ENCODE assay signal across 8 cellular contexts in genomic region chr4:76208005-76208765, GRCh38. TPM values are rescaled to one million over a fixed set of nuclear protein-coding genes. Genes with fewer than 3 reads are reported as not detected.
DNase-seq lines count a peak whose midpoint lies in the region; ATAC-seq and TF ChIP-seq lines count a peak whose summit lies in the region.

No MANE protein-coding gene starts in this region.

- ATAC-seq in PC-3 (peak; percentile 82), upper lobe of right lung (peak; percentile 93), GM21528 (IDR thresholded peaks at IDR 0.05; ENCODE audit: low FRiP score, unreplicated experiment) (no peak), HG02852 (IDR thresholded peaks at IDR 0.05; ENCODE audit: unreplicated experiment) (no peak), GM18870 (IDR thresholded peaks at IDR 0.05; ENCODE audit: unreplicated experiment) (no peak)

- peak overlapping the region; percentile 73 for H3K27ac ChIP-seq in PC-3 (ENCODE audit: low read length)
- peak overlapping the region; percentile 25 for H3K27ac ChIP-seq in mesodermal cell (ENCODE audit: low read depth, low read length, severe bottlenecking)
- peak overlapping the region; percentile 97 for H3K27ac ChIP-seq in upper lobe of right lung

- intact Hi-C loops in PC-3 (cut with micrococcal nuclease) (no loop called here), upper lobe of right lung (cut with DNase I) (no loop called here)

- H3K36me3 ChIP-seq in PC-3 (ENCODE audit: low read depth, low read length) = no peaks in the 10 kb centered on the region
- H3K36me3 ChIP-seq in endocrine pancreas (ENCODE audit: control insufficient read depth, insufficient read depth, low read length) = no peaks in the 10 kb centered on the region
- peaks cover 4% of the 10 kb centered on the region for H3K36me3 ChIP-seq in mesodermal cell (ENCODE audit: control insufficient read depth, insufficient read depth, low read length)
- H3K36me3 ChIP-seq in upper lobe of right lung = no peaks in the 10 kb centered on the region

- DNase-seq in GF-D8 (lab: John Stamatoyannopoulos, UW) (peak; percentile 69), PC-3 (peak; percentile 72), upper lobe of right lung (peak; percentile 78)

- peak overlapping the region; percentile 45 for H3K9ac ChIP-seq in PC-3 (ENCODE audit: low read length)
- peak overlapping the region; percentile 27 for H3K9ac ChIP-seq in endocrine pancreas (ENCODE audit: control insufficient read depth, insufficient read depth, low read length)

- no peaks in the 10 kb centered on the region for H3F3A ChIP-seq in PC-3 (ENCODE audit: low read length, unreplicated experiment)

- H3K4me1 ChIP-seq in PC-3 (ENCODE audit: insufficient read depth, low read length) (peaks cover 42% of the 10 kb centered on the region), endocrine pancreas (ENCODE audit: control insufficient read depth, insufficient read depth, low read length) (peaks cover 46% of the 10 kb centered on the region), mesodermal cell (ENCODE audit: control insufficient read depth, insufficient read depth, low read length, poor library complexity, severe bottlenecking) (peaks cover 6% of the 10 kb centered on the region), upper lobe of right lung (peaks cover 85% of the 10 kb centered on the region)

- 0 out of 2 replicates have a peak, but pooled peaks cover 7% of the 10 kb centered on the region for H4K20me1 ChIP-seq in PC-3 (ENCODE audit: low read length)

- H3K9me3 ChIP-seq in PC-3 (ENCODE audit: low read length) (no peaks in the 10 kb centered on the region), endocrine pancreas (ENCODE audit: control insufficient read depth, low read length) (no peaks in the 10 kb centered on the region), mesodermal cell (ENCODE audit: control insufficient read depth, low read length) (no peaks in the 10 kb centered on the region), upper lobe of right lung (no peaks in the 10 kb centered on the region)

- no peak for TF ChIP-seq CTCF in PC-3 (conservative IDR thresholded peaks at IDR 0.05; ENCODE audit: low read depth, low read length)
- no peak for TF ChIP-seq CTCF in upper lobe of right lung (IDR thresholded peaks at IDR 0.05)

- no TSS peak for BruUV-seq in PC-3 (replicated peaks; lab: Mats Ljungman, UMichigan)

- CTCF ChIA-PET in PC-3 (lab: Charles Lee) = no interaction called here

- no peaks in the 10 kb centered on the region for H3K9me2 ChIP-seq in PC-3 (replicated peaks; ENCODE audit: low read length)

- peak overlapping the region; percentile 19; the same call in 1 of the 2 replicates for H2AFZ ChIP-seq in PC-3 (ENCODE audit: low read length)

- peaks cover 97% of the 10 kb centered on the region for H3K79me2 ChIP-seq in PC-3 (ENCODE audit: low read length)

- H3K4me2 ChIP-seq in PC-3 (ENCODE audit: low read length) = peak overlapping the region; percentile 87

- H3K4me3 ChIP-seq in PC-3 (ENCODE audit: low read length) (peak overlapping the region; percentile 56), endocrine pancreas (ENCODE audit: control insufficient read depth, insufficient read depth, low read length) (peak overlapping the region; percentile 72), mesodermal cell (ENCODE audit: extremely low read depth, insufficient read depth, low read length, poor library complexity, severe bottlenecking) (no peak overlapping the region), upper lobe of right lung (peak overlapping the region; percentile 27)

- no peaks in the 10 kb centered on the region for H3K27me3 ChIP-seq in PC-3 (ENCODE audit: low read length)
- H3K27me3 ChIP-seq in endocrine pancreas (ENCODE audit: control insufficient read depth, insufficient read depth, low read length) = no peaks in the 10 kb centered on the region
- H3K27me3 ChIP-seq in upper lobe of right lung = no peaks in the 10 kb centered on the region

- 66 to 68% methylated on average over 6 to 8 of the region's 9 CpGs for WGBS in mesodermal cell (ENCODE audit: insufficient coverage in 2 of 2), 2 experiments

- POLR2A ChIA-PET in PC-3 (lab: Charles Lee; ENCODE audit: unreplicated experiment) = no interaction called here

RNA-seq across cellular contexts. Expression of gene SCARB2, which starts 5.4 kb away (rescaled TPM):
- 40.6 and 56.3 TPM in 2 replicates for total RNA-seq in PC-3 (2014; rRNA removed)
- 82.1 TPM for polyA plus RNA-seq in mesodermal cell (2013, experiment 1 of 2)
- polyA plus RNA-seq in mesodermal cell (2013, experiment 2 of 2) = 83.8 TPM
- 190 TPM for total RNA-seq in upper lobe of right lung

RNA-seq across cellular contexts. Expression of gene FAM47E, which starts 43.3 kb away (rescaled TPM):
- total RNA-seq in PC-3 (2014; rRNA removed) = 0.91 and 0.98 TPM in 2 replicates
- polyA plus RNA-seq in mesodermal cell (2013, experiment 1 of 2) = 1.7 TPM
- polyA plus RNA-seq in mesodermal cell (2013, experiment 2 of 2) = 1.0 TPM
- total RNA-seq in upper lobe of right lung = 3.6 TPM

RNA-seq across cellular contexts. Expression of gene NUP54, which starts 60.0 kb away (rescaled TPM):
- total RNA-seq in PC-3 (2014; rRNA removed) = 26.7 and 29.2 TPM in 2 replicates
- 54.0 TPM for polyA plus RNA-seq in mesodermal cell (2013, experiment 1 of 2)
- 63.8 TPM for polyA plus RNA-seq in mesodermal cell (2013, experiment 2 of 2)
- total RNA-seq in upper lobe of right lung = 38.2 TPM

Comparison
In these comparisons a context has a peak if more than half of its experiments do, and no peak if none do; other contexts are left out.
1. ATAC-seq: peak in PC-3 (single experiment) and upper lobe of right lung (single experiment); none in GM21528 (single experiment), HG02852 (single experiment) and GM18870 (single experiment).
2. H3K27ac ChIP-seq: peak in every context shown above with its lines; median percentile 97 in upper lobe of right lung; 73 in PC-3; 25 in mesodermal cell.
3. Peak in every context shown above with its lines, with median percentiles within 50 percentile points of each other: DNase-seq.